Comparison of ENCODE assay signal across 18 cellular contexts in the genomic region with DNA sequence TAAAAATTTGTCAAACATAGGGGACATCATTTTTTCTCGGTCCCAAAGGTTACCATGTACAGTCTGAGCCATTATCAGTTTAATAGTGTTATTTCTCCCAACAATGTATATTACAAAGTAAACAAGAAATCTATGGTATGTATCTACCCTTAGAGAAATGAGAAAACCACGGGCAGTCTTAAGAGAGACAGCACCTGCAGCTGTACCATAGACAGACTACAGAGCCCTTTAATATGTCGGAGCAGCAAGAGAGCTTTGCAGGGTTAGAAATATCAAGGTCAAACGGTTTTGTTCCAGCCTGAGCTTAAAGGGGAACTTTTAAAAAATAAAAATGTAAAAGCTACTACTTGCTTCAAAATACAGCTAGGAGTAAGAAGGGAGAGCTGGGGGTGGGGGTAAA.
"Had no signal": no experiment of that assay in that cellular context is flagged by ENCODE, and none has a peak within 500 bp of the region (broad histone marks: within the 10 kb centered on the region; RNA-seq: fewer than 3 reads in every experiment).

No MANE protein-coding gene starts in this region.

- ATAC-seq: body of pancreas, T-helper 17 cell had no signal

- H3K9me3 Mint-ChIP-seq: neural crest cell had no signal

- H3K4me2 ChIP-seq: smooth muscle cell had no signal

- H3K36me3 ChIP-seq: ovary, right lobe of liver, thyroid gland, uterus had no signal

- H3K4me1 ChIP-seq: body of pancreas, right lobe of liver had no signal

- H3K4me3 ChIP-seq: body of pancreas, ovary, right lobe of liver, smooth muscle cell, thyroid gland, uterus had no signal

- DNase-seq: activated CD4-positive, alpha-beta T cell treated with anti-CD3 and anti-CD28 coated beads for 48 hours; activated CD8-positive, alpha-beta memory T cell treated with anti-CD3 and anti-CD28 coated beads for 24 hours; activated naive CD4-positive, alpha-beta T cell treated with anti-CD3 and anti-CD28 coated beads, Interleukin-2, amount 50 U/mL, for 16 hours; amniotic stem cell; body of pancreas; central memory CD4-positive, alpha-beta T cell; cortex of kidney; effector CD8-positive, alpha-beta T cell; foreskin melanocyte; ovary; right lobe of liver; stimulated activated CD4-positive, alpha-beta T cell treated with anti-CD3 and anti-CD28 coated beads, Interleukin-4, amount 100 ng/mL, for 4 hours; stimulated activated CD8-positive, alpha-beta memory T cell treated with anti-CD3 and anti-CD28 coated beads, Interleukin-4, amount 100 ng/mL, for 48 hours; T-helper 17 cell; thyroid gland; uterus had no signal

- H3K4me3 Mint-ChIP-seq: neural crest cell had no signal

- H3K27me3 Mint-ChIP-seq: T-helper 17 cell had no signal

- H3K27me3 ChIP-seq: body of pancreas, ovary, right lobe of liver, thyroid gland, uterus had no signal

- H3K9me3 ChIP-seq: body of pancreas, ovary, right lobe of liver, thyroid gland, uterus had no signal

- H3K27ac ChIP-seq: body of pancreas, right lobe of liver, thyroid gland had no signal

- H3K4me1 Mint-ChIP-seq: neural crest cell had no signal
